Comparison of ENCODE assay signal across 18 cellular contexts in the genomic region with DNA sequence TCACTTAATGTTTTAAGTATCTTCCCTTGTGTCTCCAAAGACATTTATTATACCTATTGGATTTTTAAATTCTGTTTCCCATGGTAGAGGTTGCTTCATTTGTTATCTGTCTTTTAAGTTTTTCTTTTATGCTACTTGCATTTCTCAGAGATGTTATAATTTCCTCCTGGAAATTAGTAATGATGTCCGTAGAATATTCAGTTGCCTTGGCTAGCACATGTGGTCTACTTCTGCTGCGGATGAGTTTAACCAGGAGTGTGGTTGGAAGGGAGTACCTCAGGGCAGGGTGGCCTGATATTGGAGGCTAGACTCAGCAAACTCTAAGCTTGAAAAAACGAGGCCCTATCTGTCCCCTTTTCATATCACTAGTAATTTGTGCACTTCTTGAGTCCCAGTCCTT.
"Had no signal": no experiment of that assay in that cellular context is flagged by ENCODE, and none has a peak within 500 bp of the region (broad histone marks: within the 10 kb centered on the region; RNA-seq: fewer than 3 reads in every experiment).

No MANE protein-coding gene starts in this region.

- H3K27ac Mint-ChIP-seq: memory B cell had no signal

- H3K36me3 ChIP-seq: esophagus squamous epithelium, left ventricle myocardium inferior, right lobe of liver, suprapubic skin had no signal

- H3K4me3 ChIP-seq: coronary artery, esophagus squamous epithelium, left ventricle myocardium inferior, right lobe of liver, smooth muscle cell, suprapubic skin had no signal

- H3K4me2 ChIP-seq: smooth muscle cell had no signal

- H3K9me3 Mint-ChIP-seq: activated B cell treated with CpG ODN at 0.5 μM for 24 hours; activated CD4-positive, alpha-beta T cell treated with anti-CD3 and anti-CD28 coated beads, Interleukin-2, amount 10 ng/mL, durations not matched to agents 24 days and 14 days; memory B cell; neural crest cell; stimulated activated naive CD8-positive, alpha-beta T cell treated with anti-CD3 and anti-CD28 coated beads, Interleukin-15, Interleukin-2, amounts not matched to agents 100 ng/mL and 50 ng/mL, for 24 hours had no signal

- H3K9me3 ChIP-seq: esophagus squamous epithelium, left ventricle myocardium inferior, right lobe of liver, suprapubic skin had no signal

- H3K27me3 ChIP-seq: esophagus squamous epithelium, foreskin keratinocyte, right lobe of liver, suprapubic skin had no signal

- DNase-seq: activated B cell treated with CpG ODN at 0.5 μM for 24 hours; activated T-cell treated with anti-CD3 and anti-CD28 coated beads, Interleukin-2, amount 50 U/mL, for 48 hours; caudate nucleus; esophagus squamous epithelium; foreskin keratinocyte; glutamatergic neuron; hypothalamus; left ventricle myocardium inferior; right lobe of liver; stimulated activated CD4-positive, alpha-beta T cell treated with anti-CD3 and anti-CD28 coated beads, Interleukin-4, amount 100 ng/mL, for 4 hours; stimulated activated CD8-positive, alpha-beta memory T cell treated with anti-CD3 and anti-CD28 coated beads, Interleukin-4, amount 100 ng/mL, for 48 hours had no signal

- H3K27ac ChIP-seq: foreskin keratinocyte, right lobe of liver had no signal

- H3K27me3 Mint-ChIP-seq: activated B cell treated with CpG ODN at 0.5 μM for 24 hours; activated CD4-positive, alpha-beta T cell treated with anti-CD3 and anti-CD28 coated beads, Interleukin-2, amount 10 ng/mL, durations not matched to agents 24 days and 14 days; memory B cell; stimulated activated naive CD8-positive, alpha-beta T cell treated with anti-CD3 and anti-CD28 coated beads, Interleukin-15, Interleukin-2, amounts not matched to agents 100 ng/mL and 50 ng/mL, for 24 hours had no signal

- H3K36me3 Mint-ChIP-seq: memory B cell had no signal

- H3K4me3 Mint-ChIP-seq: activated B cell treated with CpG ODN at 0.5 μM for 24 hours; memory B cell; neural crest cell; stimulated activated naive CD8-positive, alpha-beta T cell treated with anti-CD3 and anti-CD28 coated beads, Interleukin-15, Interleukin-2, amounts not matched to agents 100 ng/mL and 50 ng/mL, for 24 hours had no signal
